In genomic region chr1:15757016-15757543, GRCh38 we compare ENCODE assay signal across 1 cellular context.
TF ChIP-seq lines count a peak whose summit lies in the region.

No MANE protein-coding gene starts in this region.

TF ChIP-seq in A549, 52 proteins besides CTCF, POLR2A, EP300 and RAD21 (continued from another document):
- TF ChIP-seq REST (IDR thresholded peaks at IDR 0.05) = no peak
- no peak for TF ChIP-seq ESRRA (IDR thresholded peaks at IDR 0.05; ENCODE audit: borderline replicate concordance, low read length)
- no peak for TF ChIP-seq HMGXB4 (CRISPR knock-in tag; IDR thresholded peaks at IDR 0.05; ENCODE audit: borderline replicate concordance)
- no peak for TF ChIP-seq HEYL (CRISPR knock-in tag; IDR thresholded peaks at IDR 0.05)
- TF ChIP-seq CBX2 (IDR thresholded peaks at IDR 0.05; ENCODE audit: borderline replicate concordance, low read depth) = no peak
- TF ChIP-seq FOSB (CRISPR knock-in tag; IDR thresholded peaks at IDR 0.05) = no peak
- TF ChIP-seq RNF2 (IDR thresholded peaks at IDR 0.05; ENCODE audit: borderline replicate concordance, low read depth) = no peak
- TF ChIP-seq CBX8 (IDR thresholded peaks at IDR 0.05) = no peak
- TF ChIP-seq CHD4 (IDR thresholded peaks at IDR 0.05; ENCODE audit: borderline replicate concordance) = no peak
- no peak for TF ChIP-seq RCOR1 (IDR thresholded peaks at IDR 0.05; ENCODE audit: low read depth, low read length)
- no peak for TF ChIP-seq ATOH8 (CRISPR knock-in tag; IDR thresholded peaks at IDR 0.05; ENCODE audit: low read depth)
- no peak for TF ChIP-seq NPAS2 (CRISPR knock-in tag; IDR thresholded peaks at IDR 0.05; ENCODE audit: borderline replicate concordance)
- no peak for TF ChIP-seq TP53 (CRISPR knock-in tag; IDR thresholded peaks at IDR 0.05)
